In genomic region chr14:45135181-45135580, GRCh38 we compare ENCODE assay signal across 8 cellular contexts. TPM values are rescaled to one million over a fixed set of nuclear protein-coding genes. Genes with fewer than 3 reads are reported as not detected.
A peak's percentile ranks its signal among the peaks of the same experiment; 100 is the strongest.
DNase-seq lines count a peak whose midpoint lies in the region; ATAC-seq and TF ChIP-seq lines count a peak whose summit lies in the region.

No MANE protein-coding gene starts in this region.

- H3K27me3 ChIP-seq in SJCRH30 = no peaks in the 10 kb centered on the region
- no peaks in the 10 kb centered on the region for H3K27me3 ChIP-seq in prostate gland (replicated peaks; ENCODE audit: insufficient read depth)

- DNase-seq in NCI-H82 (lab: John Stamatoyannopoulos, UW) (peak; percentile 15), NCI-H82 treated with DMSO at 0.1 percent for 48 hours (lab: John Stamatoyannopoulos, UW; ENCODE audit: unreplicated experiment) (no peak), SJCRH30 (no peak), fibroblast of gingiva (ENCODE audit: low read depth) (peak; percentile 22), prostate gland (ENCODE audit: low spot score) (no peak)
- DNase-seq in stimulated activated CD4-positive, alpha-beta T cell treated with anti-CD3 and anti-CD28 coated beads, Interleukin-2, amount 100 ng/mL, for 48 hours = no peak

- H3K9me3 ChIP-seq in SJCRH30 (replicated peaks) (no peaks in the 10 kb centered on the region), prostate gland (no peaks in the 10 kb centered on the region)

- under 1% methylated on average over 7 of the region's 7 CpGs for WGBS in prostate gland

- intact Hi-C loops in prostate gland (cut with DNase I) = loop anchor here (2.0 to 10.0 kb wide), 5 partner anchors 50 to 238 kb away; partner anchors contain the start of genes KLHL28, MIS18BP1 and PRPF39

- TF ChIP-seq POLR2A in prostate gland (IDR thresholded peaks at IDR 0.05) = no peak

- H3K36me3 ChIP-seq in SJCRH30 = 0 out of 2 replicates have a peak, but pooled peaks cover 2% of the 10 kb centered on the region
- no peaks in the 10 kb centered on the region for H3K36me3 ChIP-seq in prostate gland

- no peaks in the 10 kb centered on the region; the same call in 1 of the 2 replicates for H3K4me1 ChIP-seq in SJCRH30
- H3K4me1 ChIP-seq in prostate gland (replicated peaks) = no peaks in the 10 kb centered on the region

- ATAC-seq in HG02884 (IDR thresholded peaks at IDR 0.05; ENCODE audit: unreplicated experiment) (no peak), HG02852 (IDR thresholded peaks at IDR 0.05; ENCODE audit: unreplicated experiment) (no peak)

- H3K27ac ChIP-seq in SJCRH30 (peak overlapping the region; percentile 91; the same call in 1 of the 2 replicates), prostate gland (peak overlapping the region; percentile 79 to 81)

- peak overlapping the region; percentile 93 for H3K4me3 ChIP-seq in SJCRH30
- H3K4me3 ChIP-seq in prostate gland = peak overlapping the region; percentile 49 to 55

- no peak for TF ChIP-seq CTCF in prostate gland (IDR thresholded peaks at IDR 0.05)

RNA-seq across cellular contexts. Expression of gene FANCM, which starts 0.5 kb away (rescaled TPM):
- total RNA-seq in SJCRH30 (2014; rRNA removed; shearing (Covaris generic)) = 14.9 and 17.4 TPM in 2 replicates
- total RNA-seq in prostate gland = 10 to 100 TPM; 11.9 to 13.5 TPM

RNA-seq across cellular contexts. Expression of gene FKBP3, which starts 0.9 kb away (rescaled TPM):
- 104 and 120 TPM in 2 replicates for total RNA-seq in SJCRH30 (2014; rRNA removed; shearing (Covaris generic))
- 10 to 100 TPM; 40.4 to 46.7 TPM for total RNA-seq in prostate gland

RNA-seq across cellular contexts. Expression of gene PRPF39, which starts 51.3 kb away (rescaled TPM):
- 47.1 and 57.0 TPM in 2 replicates for total RNA-seq in SJCRH30 (2014; rRNA removed; shearing (Covaris generic))
- total RNA-seq in prostate gland = 10 to 100 TPM; 30.3 to 47.1 TPM

Comparison
In these comparisons a context has a peak if more than half of its experiments do, and no peak if none do; other contexts are left out.
1. DNase-seq: peak in NCI-H82 (single experiment) and fibroblast of gingiva (single experiment); none in NCI-H82 treated with DMSO at 0.1 percent for 48 hours (single experiment), SJCRH30 (0 of 2), prostate gland (single experiment) and stimulated activated CD4-positive, alpha-beta T cell treated with anti-CD3 and anti-CD28 coated beads, Interleukin-2, amount 100 ng/mL, for 48 hours (0 of 2).